19 cellular contexts compared by ENCODE assay signal in the genomic region with DNA sequence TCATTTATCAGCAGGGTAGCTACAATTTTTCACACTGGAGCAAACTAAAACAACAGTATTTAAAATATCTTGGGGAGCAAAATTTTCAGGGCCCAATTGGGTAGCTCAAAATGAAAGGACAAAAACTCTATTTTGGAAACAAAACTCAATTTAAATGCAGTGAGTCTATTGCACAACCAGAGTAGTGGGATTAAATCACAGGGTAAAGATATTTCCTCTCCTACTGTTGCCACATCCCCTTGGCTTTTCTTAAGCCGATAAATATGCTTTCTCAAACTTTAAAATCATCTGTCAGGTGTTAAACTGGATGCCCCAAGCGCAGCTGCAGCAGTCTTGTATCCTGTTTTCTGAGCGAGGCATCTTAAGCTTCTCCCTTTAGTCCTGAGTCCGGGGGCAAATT.
"Had no signal": no experiment of that assay in that cellular context is flagged by ENCODE, and none has a peak within 500 bp of the region (broad histone marks: within the 10 kb centered on the region; RNA-seq: fewer than 3 reads in every experiment).

No MANE protein-coding gene starts in this region.

- H3K9ac ChIP-seq: parathyroid adenoma had no signal

- H3K79me2 ChIP-seq: parathyroid adenoma had no signal

- H3K4me3 ChIP-seq: esophagus muscularis mucosa, left ventricle myocardium inferior, mucosa of descending colon, tibial artery had no signal

- H2AFZ ChIP-seq: parathyroid adenoma had no signal

- H3K4me3 Mint-ChIP-seq: activated CD4-positive, alpha-beta T cell treated with anti-CD3 and anti-CD28 coated beads, Interleukin-2, amount 10 ng/mL, durations not matched to agents 24 days and 14 days; activated CD8-positive, alpha-beta T cell treated with anti-CD3 and anti-CD28 coated beads, Interleukin-2, amount 10 ng/mL, durations not matched to agents 7 days and 5 days; activated naive CD4-positive, alpha-beta T cell treated with anti-CD3 and anti-CD28 coated beads, Interleukin-2, amount 50 U/mL, for 24 hours; naive thymus-derived CD4-positive, alpha-beta T cell; stimulated activated memory B cell treated with anti-CD40 and anti-IgM and Interleukin-4, amounts not matched to agents 10 μg/mL and 1 μg/mL and 100 μg/mL, for 72 hours had no signal

- H3K9me3 ChIP-seq: esophagus muscularis mucosa, neutrophil, tibial artery had no signal

- H3K36me3 ChIP-seq: esophagus muscularis mucosa, left ventricle myocardium inferior, neutrophil, tibial artery had no signal

- H3K9me3 Mint-ChIP-seq: activated naive CD4-positive, alpha-beta T cell treated with anti-CD3 and anti-CD28 coated beads, Interleukin-2, amount 50 U/mL, for 24 hours; stimulated activated memory B cell treated with anti-CD40 and anti-IgM and Interleukin-4, amounts not matched to agents 10 μg/mL and 1 μg/mL and 100 μg/mL, for 72 hours had no signal

- H3K4me1 ChIP-seq: esophagus muscularis mucosa, left ventricle myocardium inferior, parathyroid adenoma, tibial artery had no signal

- H3K27ac ChIP-seq: esophagus muscularis mucosa, left ventricle myocardium inferior, neutrophil, parathyroid adenoma, tibial artery had no signal

- H3K36me3 Mint-ChIP-seq: activated naive CD4-positive, alpha-beta T cell treated with anti-CD3 and anti-CD28 coated beads, Interleukin-2, amount 50 U/mL, for 24 hours; naive thymus-derived CD4-positive, alpha-beta T cell; stimulated activated memory B cell treated with anti-CD40 and anti-IgM and Interleukin-4, amounts not matched to agents 10 μg/mL and 1 μg/mL and 100 μg/mL, for 72 hours had no signal

- ATAC-seq: activated CD8-positive, alpha-beta T cell treated with anti-CD3 and anti-CD28 coated beads, Interleukin-2, amount 10 ng/mL, durations not matched to agents 7 days and 5 days; mucosa of descending colon; naive thymus-derived CD4-positive, alpha-beta T cell; stimulated activated memory B cell treated with anti-CD40 and anti-IgM and Interleukin-4, amounts not matched to agents 10 μg/mL and 1 μg/mL and 100 μg/mL, for 72 hours had no signal

- H3K27ac Mint-ChIP-seq: activated CD4-positive, alpha-beta T cell treated with anti-CD3 and anti-CD28 coated beads, Interleukin-2, amount 10 ng/mL, durations not matched to agents 24 days and 14 days; activated CD8-positive, alpha-beta T cell treated with anti-CD3 and anti-CD28 coated beads, Interleukin-2, amount 10 ng/mL, durations not matched to agents 7 days and 5 days; activated naive CD4-positive, alpha-beta T cell treated with anti-CD3 and anti-CD28 coated beads, Interleukin-2, amount 50 U/mL, for 24 hours; naive thymus-derived CD4-positive, alpha-beta T cell; stimulated activated memory B cell treated with anti-CD40 and anti-IgM and Interleukin-4, amounts not matched to agents 10 μg/mL and 1 μg/mL and 100 μg/mL, for 72 hours had no signal

- DNase-seq: activated CD4-positive, alpha-beta T cell treated with anti-CD3 and anti-CD28 coated beads, Interleukin-2, amount 10 ng/mL, durations not matched to agents 24 days and 14 days; activated CD4-positive, CD25-positive, alpha-beta regulatory T cell; activated CD8-positive, alpha-beta memory T cell treated with anti-CD3 and anti-CD28 coated beads, Interleukin-2, amount 50 U/mL, for 4 hours; activated CD8-positive, alpha-beta T cell treated with anti-CD3 and anti-CD28 coated beads, Interleukin-2, amount 10 ng/mL, durations not matched to agents 7 days and 5 days; activated effector memory CD4-positive, alpha-beta T cell treated with anti-CD3 and anti-CD28 coated beads, Interleukin-2, amount 50 U/mL, for 16 hours; activated T-cell treated with anti-CD3 and anti-CD28 coated beads, Interleukin-2, amount 50 U/mL, for 48 hours; amniotic stem cell; foreskin fibroblast; glutamatergic neuron; hypothalamus; left ventricle myocardium inferior; mucosa of descending colon; naive thymus-derived CD4-positive, alpha-beta T cell; tibial artery had no signal

- H3K27me3 Mint-ChIP-seq: activated CD4-positive, alpha-beta T cell treated with anti-CD3 and anti-CD28 coated beads, Interleukin-2, amount 10 ng/mL, durations not matched to agents 24 days and 14 days; activated naive CD4-positive, alpha-beta T cell treated with anti-CD3 and anti-CD28 coated beads, Interleukin-2, amount 50 U/mL, for 24 hours; naive thymus-derived CD4-positive, alpha-beta T cell; stimulated activated memory B cell treated with anti-CD40 and anti-IgM and Interleukin-4, amounts not matched to agents 10 μg/mL and 1 μg/mL and 100 μg/mL, for 72 hours had no signal

- H3K27me3 ChIP-seq: esophagus muscularis mucosa, neutrophil, tibial artery had no signal

- H3K4me1 Mint-ChIP-seq: activated CD4-positive, alpha-beta T cell treated with anti-CD3 and anti-CD28 coated beads, Interleukin-2, amount 10 ng/mL, durations not matched to agents 24 days and 14 days; activated naive CD4-positive, alpha-beta T cell treated with anti-CD3 and anti-CD28 coated beads, Interleukin-2, amount 50 U/mL, for 24 hours; naive thymus-derived CD4-positive, alpha-beta T cell; stimulated activated memory B cell treated with anti-CD40 and anti-IgM and Interleukin-4, amounts not matched to agents 10 μg/mL and 1 μg/mL and 100 μg/mL, for 72 hours had no signal
